Comparison of ENCODE assay signal across 31 cellular contexts in genomic region chr3:16028604-16029003, GRCh38.
DNase-seq lines count a peak whose midpoint lies in the region; ATAC-seq, FAIRE-seq and TF ChIP-seq lines count a peak whose summit lies in the region.
"Had no signal": no experiment of that assay in that cellular context is flagged by ENCODE, and none has a peak within 500 bp of the region (broad histone marks: within the 10 kb centered on the region; RNA-seq: fewer than 3 reads in every experiment).

No MANE protein-coding gene starts in this region.

- H3K9me3 Mint-ChIP-seq in astrocyte (ENCODE audit: unreplicated experiment): peaks cover 2% of the 10 kb centered on the region
- H3K9me3 Mint-ChIP-seq: naive thymus-derived CD8-positive, alpha-beta T cell; T-helper 1 cell treated with Interleukin-12 subunit alpha and Interleukin-12 subunit beta and Interleukin-4 antibody, amounts not matched to agents 30 μg/mL and 1 μg/mL, for 36 hours had no signal

- in situ Hi-C loops in GM23248 (cut with MboI): no loop called here

- H3K4me2 ChIP-seq in GM23248 (ENCODE audit: unreplicated experiment) (no peak overlapping the region), astrocyte (ENCODE audit: low read length) (peak overlapping the region; percentile 76), smooth muscle cell (peak overlapping the region; percentile 60)

- no peaks in the 10 kb centered on the region for H3K27me3 ChIP-seq in GM23248 (replicated peaks; ENCODE audit: insufficient read depth)
- H3K27me3 ChIP-seq in astrocyte (ENCODE audit: insufficient read depth, low read length): no peaks in the 10 kb centered on the region
- H3K27me3 ChIP-seq in smooth muscle cell (ENCODE audit: low read depth): no peaks in the 10 kb centered on the region
- H3K27me3 ChIP-seq: breast epithelium, gastrocnemius medialis, right atrium auricular region, SJCRH30, stomach, tibial nerve had no signal

- no peak overlapping the region for H3K4me3 ChIP-seq in GM23248
- H3K4me3 ChIP-seq in astrocyte (ENCODE audit: insufficient read depth, low read depth, low read length): no peak overlapping the region
- no peak overlapping the region for H3K4me3 ChIP-seq in smooth muscle cell
- H3K4me3 ChIP-seq: breast epithelium, gastrocnemius medialis, right atrium auricular region, SJCRH30, stomach, tibial nerve had no signal

- H3K36me3 ChIP-seq in GM23248 (ENCODE audit: low read depth) (no peaks in the 10 kb centered on the region), astrocyte (ENCODE audit: insufficient read depth, low read length) (no peaks in the 10 kb centered on the region), smooth muscle cell (ENCODE audit: low read depth) (no peaks in the 10 kb centered on the region)
- H3K36me3 ChIP-seq: breast epithelium, gastrocnemius medialis, right atrium auricular region, SJCRH30, stomach, tibial nerve, WERI-Rb-1 had no signal

- no peaks in the 10 kb centered on the region for H3K36me3 Mint-ChIP-seq in astrocyte (ENCODE audit: low read depth, unreplicated experiment)
- H3K36me3 Mint-ChIP-seq: naive thymus-derived CD8-positive, alpha-beta T cell had no signal

- ATAC-seq in HG03442 (IDR thresholded peaks at IDR 0.05; ENCODE audit: unreplicated experiment) (no peak), HG03457 (IDR thresholded peaks at IDR 0.05; ENCODE audit: unreplicated experiment) (no peak)
- ATAC-seq: gastrocnemius medialis; naive thymus-derived CD8-positive, alpha-beta T cell; Panc1 had no signal

- H3K4me1 Mint-ChIP-seq in astrocyte (ENCODE audit: low read depth, unreplicated experiment): peaks cover 22% of the 10 kb centered on the region
- H3K4me1 Mint-ChIP-seq: B cell had no signal

- H3K9me2 ChIP-seq in GM23248 (ENCODE audit: insufficient read depth): no peaks in the 10 kb centered on the region

- no peaks in the 10 kb centered on the region for H4K20me1 ChIP-seq in GM23248 (ENCODE audit: insufficient read depth)
- no peaks in the 10 kb centered on the region for H4K20me1 ChIP-seq in astrocyte (ENCODE audit: insufficient read depth, low read length)
- no peaks in the 10 kb centered on the region for H4K20me1 ChIP-seq in smooth muscle cell (ENCODE audit: low read depth)

- H3K79me2 ChIP-seq in GM23248 (ENCODE audit: insufficient read depth) (no peaks in the 10 kb centered on the region), astrocyte (ENCODE audit: insufficient read depth, low read length) (no peaks in the 10 kb centered on the region), smooth muscle cell (ENCODE audit: low read depth) (no peaks in the 10 kb centered on the region)

- DNase-seq in GM23248: peak; percentile 74
- DNase-seq in astrocyte (ENCODE audit: low read depth): peak; percentile 90
- DNase-seq in foreskin melanocyte: peak; percentile 52
- DNase-seq in smooth muscle cell (lab: John Stamatoyannopoulos, UW; ENCODE audit: unreplicated experiment): no peak
- no peak for DNase-seq in UCSD-AML1 (lab: John Stamatoyannopoulos, UW; ENCODE audit: unreplicated experiment)
- DNase-seq: activated CD4-positive, alpha-beta T cell treated with anti-CD3 and anti-CD28 coated beads, Interleukin-2, amount 50 U/mL, for 4 hours; activated CD8-positive, alpha-beta memory T cell treated with anti-CD3 and anti-CD28 coated beads, Interleukin-2, amount 50 U/mL, for 4 hours; dermis blood vessel endothelial cell; DMS79 treated with DMSO at 0.1 percent for 48 hours; gastrocnemius medialis; left cardiac atrium; mesendoderm; MM.1S; naive thymus-derived CD8-positive, alpha-beta T cell; NCI-H1417 treated with DMSO at 0.1 percent for 48 hours; NCI-H2107; NCI-H510A; SJCRH30; stimulated activated CD4-positive, alpha-beta T cell treated with anti-CD3 and anti-CD28 coated beads, Interleukin-12 subunit alpha, Interleukin-12 subunit beta, amount 100 ng/mL, for 4 hours; stimulated activated CD4-positive, alpha-beta T cell treated with anti-CD3 and anti-CD28 coated beads, Interleukin-4, amount 100 ng/mL, for 4 hours; stomach; WERI-Rb-1 had no signal

- H3F3A ChIP-seq in GM23248 (ENCODE audit: insufficient read depth) (peaks cover 10% of the 10 kb centered on the region; the same call in 1 of the 2 replicates), smooth muscle cell (ENCODE audit: low read depth) (peaks cover 3% of the 10 kb centered on the region)

- H3K9ac ChIP-seq in GM23248: no peak overlapping the region
- H3K9ac ChIP-seq in astrocyte (ENCODE audit: low read length): peak overlapping the region; percentile 47
- peak overlapping the region; percentile 51 for H3K9ac ChIP-seq in smooth muscle cell (ENCODE audit: low read depth)

- peak overlapping the region; percentile 94 for H3K27ac Mint-ChIP-seq in astrocyte (ENCODE audit: unreplicated experiment)
- H3K27ac Mint-ChIP-seq: B cell; naive thymus-derived CD8-positive, alpha-beta T cell; T-helper 1 cell treated with Interleukin-12 subunit alpha and Interleukin-12 subunit beta and Interleukin-4 antibody, amounts not matched to agents 30 μg/mL and 1 μg/mL, for 36 hours had no signal

- peaks cover 18% of the 10 kb centered on the region for H3K4me1 ChIP-seq in GM23248 (ENCODE audit: insufficient read depth)
- peaks cover 23% of the 10 kb centered on the region for H3K4me1 ChIP-seq in astrocyte (ENCODE audit: insufficient read depth, low read length)
- peaks cover 8% of the 10 kb centered on the region for H3K4me1 ChIP-seq in smooth muscle cell (ENCODE audit: low read depth)
- H3K4me1 ChIP-seq: breast epithelium, SJCRH30, tibial nerve had no signal

- no peak for FAIRE-seq in astrocyte (lab: Jason Lieb, UNC)
- FAIRE-seq: H1 had no signal

- H3K27ac ChIP-seq in GM23248 (peak overlapping the region; percentile 47), astrocyte (ENCODE audit: low read depth, low read length) (peak overlapping the region; percentile 76), smooth muscle cell (ENCODE audit: low read depth) (peak overlapping the region; percentile 86)
- H3K27ac ChIP-seq: breast epithelium, gastrocnemius medialis, right atrium auricular region, SJCRH30, stomach, tibial nerve, WERI-Rb-1 had no signal

- WGBS in GM23248 (ENCODE audit: low coverage in 1 of 2, low lambda C conversion rate in 2 of 2, missing lambda C conversion rate in 2 of 2), 2 experiments: 4% methylated on average over 2 of the region's 2 CpGs
- 16% methylated on average over 2 of the region's 2 CpGs for WGBS in smooth muscle cell (ENCODE audit: low lambda C conversion rate)

- H3K9me3 ChIP-seq in GM23248 (ENCODE audit: low read depth) (no peaks in the 10 kb centered on the region), astrocyte (ENCODE audit: insufficient read depth, low read depth, low read length) (no peaks in the 10 kb centered on the region), smooth muscle cell (replicated peaks; ENCODE audit: low read depth) (no peaks in the 10 kb centered on the region)
- H3K9me3 ChIP-seq: breast epithelium, gastrocnemius medialis, right atrium auricular region, SJCRH30 had no signal

- H2AFZ ChIP-seq in GM23248 (no peak overlapping the region), astrocyte (ENCODE audit: low read depth, low read length) (no peak overlapping the region), smooth muscle cell (ENCODE audit: low read depth) (peak overlapping the region; percentile 30)

- no peak for TF ChIP-seq CTCF in astrocyte (IDR thresholded peaks at IDR 0.05; ENCODE audit: insufficient read depth, low read depth, low read length)
- no peak for TF ChIP-seq CTCF in smooth muscle cell (IDR thresholded peaks at IDR 0.05; ENCODE audit: borderline replicate concordance, insufficient read depth, poor library complexity, severe bottlenecking)

- no peaks in the 10 kb centered on the region for H3K27me3 Mint-ChIP-seq in astrocyte (ENCODE audit: low read depth, unreplicated experiment)

- H3K4me3 Mint-ChIP-seq in astrocyte (ENCODE audit: unreplicated experiment): no peak overlapping the region
- H3K4me3 Mint-ChIP-seq: B cell; naive thymus-derived CD8-positive, alpha-beta T cell; T-helper 1 cell treated with Interleukin-12 subunit alpha and Interleukin-12 subunit beta and Interleukin-4 antibody, amounts not matched to agents 30 μg/mL and 1 μg/mL, for 36 hours had no signal

Comparison
In these comparisons a context has a peak if more than half of its experiments do, and no peak if none do; other contexts are left out.
1. DNase-seq: peak in GM23248 (single experiment), astrocyte (single experiment) and foreskin melanocyte (single experiment); none in smooth muscle cell (single experiment) and UCSD-AML1 (single experiment).
2. Peak in every context shown above with its lines, with median percentiles within 50 percentile points of each other: H3K27ac ChIP-seq.